8 cellular contexts compared by ENCODE assay signal in the genomic region with DNA sequence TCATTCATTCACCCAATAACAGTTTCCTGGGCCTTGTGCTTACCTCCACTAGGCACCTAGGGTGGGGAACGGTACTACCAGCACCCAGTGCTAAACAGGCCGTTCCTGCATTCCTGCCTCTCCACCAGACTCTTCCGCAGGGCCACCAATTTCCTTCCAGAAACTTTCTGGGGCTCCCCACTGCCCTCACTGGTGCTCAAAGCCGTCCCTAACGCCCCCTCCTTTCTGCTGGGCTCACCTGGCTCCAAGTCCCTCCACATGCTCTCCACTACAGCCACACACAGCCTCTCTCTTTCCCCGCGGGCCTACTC. TPM values are rescaled to one million over a fixed set of nuclear protein-coding genes. Genes with fewer than 3 reads are reported as not detected.
DNase-seq lines count a peak whose midpoint lies in the region; ATAC-seq and TF ChIP-seq lines count a peak whose summit lies in the region.

No MANE protein-coding gene starts in this region.

- no peak for ATAC-seq in naive B cell (ENCODE audit: low read depth in 2 of 2)
- ATAC-seq in GM18873 (IDR thresholded peaks at IDR 0.05; ENCODE audit: low FRiP score, unreplicated experiment): no peak
- ATAC-seq in GM21447 (IDR thresholded peaks at IDR 0.05; ENCODE audit: unreplicated experiment): no peak

- no peak for DNase-seq in AG09309 (ENCODE audit: low read depth)
- no peak for DNase-seq in Jurkat, Clone E6-1 (ENCODE audit: low read depth, low spot score)
- no peak for DNase-seq in caudate nucleus (lab: John Stamatoyannopoulos, UW)
- no peak for DNase-seq in naive B cell
- no peak for DNase-seq in NK-92 (lab: John Stamatoyannopoulos, UW; ENCODE audit: unreplicated experiment)
- no peak for DNase-seq in islet precursor cell

- H3K4me3 Mint-ChIP-seq in naive B cell: peak overlapping the region; percentile 30 to 82 (median 74)

- TF ChIP-seq CTCF in AG09309 (IDR thresholded peaks at IDR 0.05; ENCODE audit: control insufficient read depth, insufficient read depth, low read depth, low read length, missing control alignments): no peak

- no peaks in the 10 kb centered on the region for H3K9me3 Mint-ChIP-seq in naive B cell

- peak overlapping the region; percentile 8 to 91 (median 76) for H3K27ac Mint-ChIP-seq in naive B cell

- peak overlapping the region; percentile 91 for H3K27ac ChIP-seq in caudate nucleus (ENCODE audit: low read depth, low read length)

- H3K27me3 Mint-ChIP-seq in naive B cell: peaks cover 0 to 13% (median 0%) of the 10 kb centered on the region in 3 donors

- H3K4me1 Mint-ChIP-seq in naive B cell: peaks cover 31 to 49% (median 40%) of the 10 kb centered on the region in 3 donors

- no peaks in the 10 kb centered on the region for H3K36me3 Mint-ChIP-seq in naive B cell

- H3K4me3 ChIP-seq in AG09309 (ENCODE audit: control insufficient read depth, low read depth, low read length): peak overlapping the region; percentile 84
- peak overlapping the region; percentile 99 for H3K4me3 ChIP-seq in Jurkat, Clone E6-1 (ENCODE audit: low read length)

RNA-seq across cellular contexts. Expression of gene PHF19, which starts 1.4 kb away (rescaled TPM):
- polyA plus RNA-seq in Jurkat, Clone E6-1 (2012; ENCODE audit: insufficient read depth, insufficient read length): 108 TPM
- polyA plus RNA-seq in naive B cell (ENCODE audit: low read depth in 6 of 6): 1 to 10 TPM in 5 of 6 donors, under 1 TPM in 1; 0.26 to 5.4 (median 3.5) TPM

RNA-seq across cellular contexts. Expression of gene PSMD5, which starts 32.9 kb away (rescaled TPM):
- polyA plus RNA-seq in Jurkat, Clone E6-1 (2012; ENCODE audit: insufficient read depth, insufficient read length): 23.6 TPM
- 10 to 100 TPM in 5 of 6 donors, 1 to 10 TPM in 1; 3.6 to 22.8 (median 17.4) TPM for polyA plus RNA-seq in naive B cell (ENCODE audit: low read depth in 6 of 6)

RNA-seq across cellular contexts. Expression of gene TRAF1, which starts 51.0 kb away (rescaled TPM):
- 3.0 TPM for polyA plus RNA-seq in Jurkat, Clone E6-1 (2012; ENCODE audit: insufficient read depth, insufficient read length)
- polyA plus RNA-seq in naive B cell (ENCODE audit: low read depth in 6 of 6): under 1 TPM; 0.34 to 0.97 (median 0.72) TPM
